Comparison of ENCODE assay signal across 10 cellular contexts in genomic region chr15:38612159-38612863, GRCh38. TPM values are rescaled to one million over a fixed set of nuclear protein-coding genes. Genes with fewer than 3 reads are reported as not detected.
DNase-seq lines count a peak whose midpoint lies in the region; ATAC-seq and TF ChIP-seq lines count a peak whose summit lies in the region.
"Had no signal": no experiment of that assay in that cellular context is flagged by ENCODE, and none has a peak within 500 bp of the region (broad histone marks: within the 10 kb centered on the region; RNA-seq: fewer than 3 reads in every experiment).

No MANE protein-coding gene starts in this region.

- TF ChIP-seq CTCF in esophagus squamous epithelium (IDR thresholded peaks at IDR 0.05) = no peak
- no peak for TF ChIP-seq CTCF in left ventricle myocardium inferior (IDR thresholded peaks at IDR 0.05; ENCODE audit: borderline replicate concordance)

- WGBS in esophagus squamous epithelium, 2 donors = 58 to 75% methylated on average over 6 of the region's 6 CpGs

- ATAC-seq in T-helper 17 cell (no peak), GM21423 (IDR thresholded peaks at IDR 0.05; ENCODE audit: unreplicated experiment) (no peak)
- ATAC-seq: gastrocnemius medialis, PC-3 had no signal

- H3K4me1 ChIP-seq in esophagus squamous epithelium (peaks cover 5 to 53% (median 5%) of the 10 kb centered on the region in 3 donors), left ventricle myocardium inferior (no peaks in the 10 kb centered on the region)
- H3K4me1 ChIP-seq: gastrocnemius medialis had no signal

- DNase-seq in T-helper 17 cell (no peak), activated T-cell treated with anti-CD3 and anti-CD28 coated beads for 48 hours (ENCODE audit: low read depth) (peak; percentile 60), esophagus squamous epithelium (lab: John Stamatoyannopoulos, UW) (no peak), left ventricle myocardium inferior (no peak), OCI-M1 (lab: John Stamatoyannopoulos, UW) (no peak)
- peak; percentile 23 for DNase-seq in stimulated activated CD8-positive, alpha-beta memory T cell treated with anti-CD3 and anti-CD28 coated beads, Interleukin-4, amount 100 ng/mL, for 24 hours (ENCODE audit: low read depth)
- DNase-seq: Caco-2, gastrocnemius medialis, PC-3 had no signal

- no peaks in the 10 kb centered on the region for H3K27me3 ChIP-seq in esophagus squamous epithelium
- H3K27me3 ChIP-seq in left ventricle myocardium inferior (ENCODE audit: low read depth) = no peaks in the 10 kb centered on the region
- H3K27me3 ChIP-seq: gastrocnemius medialis had no signal

- peak overlapping the region; percentile 91 for H3K27ac Mint-ChIP-seq in T-helper 17 cell

- H3K27ac ChIP-seq in esophagus squamous epithelium = peak overlapping the region in 3 of 4 donors; percentile 36 to 75 (median 68)
- no peak overlapping the region for H3K27ac ChIP-seq in left ventricle myocardium inferior (replicated peaks)
- H3K27ac ChIP-seq: gastrocnemius medialis had no signal

- H3K4me1 Mint-ChIP-seq in T-helper 17 cell = peaks cover 35% of the 10 kb centered on the region

- H3K36me3 ChIP-seq in esophagus squamous epithelium = no peaks in the 10 kb centered on the region
- no peaks in the 10 kb centered on the region for H3K36me3 ChIP-seq in left ventricle myocardium inferior
- H3K36me3 ChIP-seq: gastrocnemius medialis had no signal

- peak overlapping the region; percentile 39 for H3K4me3 Mint-ChIP-seq in T-helper 17 cell

- no peaks in the 10 kb centered on the region for H3K9me3 ChIP-seq in T-helper 17 cell (ENCODE audit: control insufficient read depth, low read length, poor library complexity, severe bottlenecking)
- no peaks in the 10 kb centered on the region for H3K9me3 ChIP-seq in esophagus squamous epithelium
- no peaks in the 10 kb centered on the region for H3K9me3 ChIP-seq in left ventricle myocardium inferior (replicated peaks)
- H3K9me3 ChIP-seq: Caco-2, gastrocnemius medialis had no signal

- intact Hi-C loops in esophagus squamous epithelium (cut with DNase I) (no loop called here), left ventricle myocardium inferior (cut with micrococcal nuclease) (no loop called here)

- H3K27me3 Mint-ChIP-seq in T-helper 17 cell = no peaks in the 10 kb centered on the region

- H3K36me3 Mint-ChIP-seq in T-helper 17 cell (ENCODE audit: low read depth) = no peaks in the 10 kb centered on the region

- no peak for TF ChIP-seq POLR2A in esophagus squamous epithelium (IDR thresholded peaks at IDR 0.05)

- H3K4me3 ChIP-seq in esophagus squamous epithelium = no peak overlapping the region
- no peak overlapping the region for H3K4me3 ChIP-seq in left ventricle myocardium inferior
- H3K4me3 ChIP-seq: gastrocnemius medialis had no signal

RNA-seq across cellular contexts. Expression of gene RASGRP1, which starts 47.7 kb away (rescaled TPM):
- total RNA-seq in T-helper 17 cell (100 to 1,000 TPM; 121 to 138 TPM), esophagus squamous epithelium (10 to 100 TPM in 3 of 4 donors, 1 to 10 TPM in 1; 9.2 to 16.0 (median 12.2) TPM), left ventricle myocardium inferior (0.44 TPM)
- total RNA-seq: PC-3 had no signal

Comparison
In these comparisons a context has a peak if more than half of its experiments do, and no peak if none do; other contexts are left out.
1. DNase-seq: peak in activated T-cell treated with anti-CD3 and anti-CD28 coated beads for 48 hours (single experiment) and stimulated activated CD8-positive, alpha-beta memory T cell treated with anti-CD3 and anti-CD28 coated beads, Interleukin-4, amount 100 ng/mL, for 24 hours (single experiment); none in T-helper 17 cell (0 of 3), esophagus squamous epithelium (single experiment), left ventricle myocardium inferior (single experiment) and OCI-M1 (single experiment).
2. RNA of gene RASGRP1, which starts 47.7 kb away (total RNA-seq): 121 to 138 TPM in T-helper 17 cell; 9.2 to 16.0 TPM in esophagus squamous epithelium and 0.44 TPM in left ventricle myocardium inferior (single experiment); every median in the first group is over 4 times any median in the second.